Comparison of ENCODE assay signal across 12 cellular contexts in the genomic region with DNA sequence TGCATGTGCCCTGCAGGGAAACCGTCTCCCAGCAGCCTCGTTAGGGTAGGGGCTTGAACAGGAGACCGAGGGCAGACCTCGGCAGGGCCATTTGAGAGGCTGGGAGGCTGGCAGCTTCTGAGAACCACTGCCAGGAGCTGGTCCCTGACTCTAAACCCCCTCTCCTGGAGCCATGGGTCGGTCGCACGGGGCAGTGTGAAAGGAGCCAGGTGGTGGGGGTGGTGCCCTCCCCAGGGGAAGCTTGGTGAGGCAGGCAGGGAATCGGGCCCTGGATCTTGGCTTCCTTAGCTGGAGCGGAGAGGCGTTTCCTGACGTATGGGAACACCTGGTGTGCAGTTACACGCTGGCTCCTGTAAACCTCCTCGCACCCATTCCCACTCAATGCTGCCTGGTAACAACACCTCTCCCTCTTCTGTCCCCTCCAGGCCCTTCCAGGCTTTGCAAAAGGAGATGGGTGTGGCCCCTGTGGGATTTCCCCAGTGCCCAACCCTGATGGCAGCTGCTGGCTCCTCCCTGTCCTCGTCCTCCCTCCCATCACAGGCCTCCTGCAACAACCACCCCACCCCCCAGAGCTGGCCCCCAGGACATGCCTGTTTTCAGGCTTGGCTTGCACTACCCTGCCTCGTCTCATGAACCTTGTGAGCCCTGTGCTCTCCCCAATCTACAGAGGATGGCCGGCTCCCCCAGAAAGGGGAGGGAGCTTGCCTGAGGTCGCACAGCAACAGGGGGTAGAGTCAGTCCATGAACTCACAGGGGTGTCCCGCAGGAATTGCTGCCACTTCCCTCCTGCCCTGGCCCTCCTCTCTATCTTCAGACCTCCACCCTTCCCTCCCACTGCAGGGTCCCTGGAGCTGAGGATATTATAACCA. TPM values are rescaled to one million over a fixed set of nuclear protein-coding genes. Genes with fewer than 3 reads are reported as not detected.
DNase-seq lines count a peak whose midpoint lies in the region; ATAC-seq, FAIRE-seq and TF ChIP-seq lines count a peak whose summit lies in the region.
"Had no signal": no experiment of that assay in that cellular context is flagged by ENCODE, and none has a peak within 500 bp of the region (broad histone marks: within the 10 kb centered on the region; RNA-seq: fewer than 3 reads in every experiment).

No MANE protein-coding gene starts in this region.

- H3K9ac ChIP-seq in kidney (ENCODE audit: low read length in 2 of 2): no peak overlapping the region

- H3K9me3 ChIP-seq in left ventricle myocardium inferior (replicated peaks): no peaks in the 10 kb centered on the region
- no peaks in the 10 kb centered on the region for H3K9me3 ChIP-seq in vagina
- no peaks in the 10 kb centered on the region for H3K9me3 ChIP-seq in kidney (ENCODE audit: control insufficient read depth in 1 of 2, low read length in 2 of 2)

- H3K4me3 ChIP-seq in left ventricle myocardium inferior (no peak overlapping the region), vagina (no peak overlapping the region), kidney (ENCODE audit: low read length in 2 of 2) (no peak overlapping the region)

- H3K27ac ChIP-seq in left ventricle myocardium inferior (replicated peaks) (no peak overlapping the region), vagina (no peak overlapping the region), kidney (ENCODE audit: low read depth in 2 of 2, low read length in 2 of 2) (no peak overlapping the region)

- peak; percentile 14 for DNase-seq in left ventricle myocardium inferior
- no peak for DNase-seq in left cardiac atrium
- peak; percentile 69 for DNase-seq in SHP77 treated with DMSO at 0.1 percent for 48 hours (lab: John Stamatoyannopoulos, UW)
- peak; percentile 40 for DNase-seq in left lobe of liver (ENCODE audit: low spot score)
- peak; percentile 58 to 84 for DNase-seq in vagina (ENCODE audit: extremely low spot score in 2 of 2)
- DNase-seq in kidney tubule cell (ENCODE audit: low spot score): no peak
- no peak for DNase-seq in NOMO-1 treated with dmso at 0.1 percent for 144 hours (lab: John Stamatoyannopoulos, UW; ENCODE audit: unreplicated experiment)
- DNase-seq in kidney: no peak
- DNase-seq: activated CD8-positive, alpha-beta T cell treated with anti-CD3 and anti-CD28 coated beads, Interleukin-2, amount 10 ng/mL, durations not matched to agents 7 days and 5 days; amygdala; NCI-H510A; nephron progenitor cell had no signal

- ATAC-seq in left cardiac atrium: no peak
- ATAC-seq in left lobe of liver: no peak
- ATAC-seq: activated CD8-positive, alpha-beta T cell treated with anti-CD3 and anti-CD28 coated beads, Interleukin-2, amount 10 ng/mL, durations not matched to agents 7 days and 5 days had no signal

- no peak for FAIRE-seq in kidney (lab: Jason Lieb, UNC)

- TF ChIP-seq CTCF in left ventricle myocardium inferior (IDR thresholded peaks at IDR 0.05; ENCODE audit: borderline replicate concordance) (no peak), vagina (IDR thresholded peaks at IDR 0.05) (no peak), kidney (IDR thresholded peaks at IDR 0.05; ENCODE audit: borderline replicate concordance, extremely low read depth, insufficient read depth) (no peak)

- peaks cover 44% of the 10 kb centered on the region for H3K4me1 ChIP-seq in left ventricle myocardium inferior
- H3K4me1 ChIP-seq in vagina: peaks cover 9% of the 10 kb centered on the region
- H3K4me1 ChIP-seq in kidney (ENCODE audit: control insufficient read depth in 1 of 2, insufficient read depth in 1 of 2, low read depth in 1 of 2, low read length in 2 of 2): no peaks in the 10 kb centered on the region

- H3K36me3 ChIP-seq in left ventricle myocardium inferior (no peaks in the 10 kb centered on the region), vagina (no peaks in the 10 kb centered on the region), kidney (ENCODE audit: control insufficient read depth in 1 of 2, insufficient read depth in 2 of 2, low read length in 2 of 2) (no peaks in the 10 kb centered on the region)

- intact Hi-C loops in left ventricle myocardium inferior (cut with micrococcal nuclease): no loop called here
- intact Hi-C loops in left cardiac atrium (cut with DNase I): no loop called here
- intact Hi-C loops in vagina (cut with DNase I): no loop called here
- intact Hi-C loops in kidney (cut with DNase I): no loop called here

- H3K27me3 ChIP-seq in left ventricle myocardium inferior (ENCODE audit: low read depth): no peaks in the 10 kb centered on the region
- H3K27me3 ChIP-seq in vagina: no peaks in the 10 kb centered on the region

- no peak for TF ChIP-seq POLR2A in vagina (IDR thresholded peaks at IDR 0.05)

RNA-seq across cellular contexts. Expression of a gene that starts 24.4 kb away (rescaled TPM):
- total RNA-seq in left ventricle myocardium inferior (2.9 TPM), left cardiac atrium (1 to 10 TPM; 1.6 to 2.3 TPM), left lobe of liver (11.4 TPM), vagina (0.49 TPM), kidney (1.4 TPM)
- polyA plus RNA-seq in kidney (ENCODE audit: insufficient read depth, low read depth, low replicate concordance): 4.8 TPM

RNA-seq across cellular contexts. Expression of a gene that starts 46.4 kb away (rescaled TPM):
- total RNA-seq in left ventricle myocardium inferior (not detected), left cardiac atrium (not detected), left lobe of liver (not detected), vagina (not detected), kidney (not detected)
- polyA plus RNA-seq in kidney (ENCODE audit: insufficient read depth, low read depth, low replicate concordance): not detected

RNA-seq across cellular contexts. Expression of a gene that starts 53.3 kb away (rescaled TPM):
- total RNA-seq in left ventricle myocardium inferior: 0.82 TPM
- total RNA-seq in left cardiac atrium: 1 to 10 TPM; 1.6 to 2.4 TPM
- 0.98 TPM for total RNA-seq in left lobe of liver
- 14.0 TPM for total RNA-seq in vagina
- 11.8 TPM for total RNA-seq in kidney
- 5.6 TPM for polyA plus RNA-seq in kidney (ENCODE audit: insufficient read depth, low read depth, low replicate concordance)

RNA-seq across cellular contexts. Expression of a gene that starts 57.2 kb away (rescaled TPM):
- total RNA-seq in left ventricle myocardium inferior (5.3 TPM), left cardiac atrium (1 to 10 TPM; 6.8 to 8.3 TPM), left lobe of liver (1.3 TPM), vagina (1.2 TPM), kidney (2.7 TPM)
- 1.1 TPM for polyA plus RNA-seq in kidney (ENCODE audit: insufficient read depth, low read depth, low replicate concordance)

Comparison
In these comparisons a context has a peak if more than half of its experiments do, and no peak if none do; other contexts are left out.
1. DNase-seq: peak in left ventricle myocardium inferior (single experiment), SHP77 treated with DMSO at 0.1 percent for 48 hours (single experiment), left lobe of liver (single experiment) and vagina (2 of 2); none in left cardiac atrium (single experiment), kidney tubule cell (single experiment), NOMO-1 treated with dmso at 0.1 percent for 144 hours (single experiment) and kidney (single experiment).